ENCODE assay signal across 8 cellular contexts in genomic region chr2:202238234-202239197, GRCh38. TPM values are rescaled to one million over a fixed set of nuclear protein-coding genes. Genes with fewer than 3 reads are reported as not detected.
DNase-seq lines count a peak whose midpoint lies in the region; ATAC-seq and TF ChIP-seq lines count a peak whose summit lies in the region.

SUMO1 (minus strand) TSS chr2:202238597; CDS start chr2:202238451, 146 bp downstream.

- intact Hi-C loops in esophagus squamous epithelium (cut with DNase I), result no loop called here

- peak within 1 kb of the TSS; percentile 97 for H3K4me2 ChIP-seq in Karpas-422 (ENCODE audit: low read depth, low read length, poor library complexity, severe bottlenecking)

- H3K27ac ChIP-seq in Karpas-422 (ENCODE audit: low read length) (peak within 1 kb of the TSS; percentile 37; the same call in 1 of the 2 replicates), esophagus squamous epithelium (peak within 1 kb of the TSS; percentile 86 to 98 (median 96)), muscle layer of duodenum (ENCODE audit: low read length) (peak within 1 kb of the TSS; percentile 89)

- TF ChIP-seq POLR2A in esophagus squamous epithelium (IDR thresholded peaks at IDR 0.05), result peak in 2 of 4 donors; percentile 45 to 76

- H3K9me3 ChIP-seq in Karpas-422 (ENCODE audit: low read length), result no peaks in the 10 kb centered on the region
- H3K9me3 ChIP-seq in esophagus squamous epithelium, result no peaks in the 10 kb centered on the region
- no peaks in the 10 kb centered on the region for H3K9me3 ChIP-seq in muscle layer of duodenum (ENCODE audit: control insufficient read depth in 1 of 2, low read length in 2 of 2)

- peak within 1 kb of the TSS; percentile 94 for H3K9ac ChIP-seq in Karpas-422 (ENCODE audit: low read length)

- H3K27me3 ChIP-seq in Karpas-422 (ENCODE audit: low read length) (no peaks in the 10 kb centered on the region), esophagus squamous epithelium (no peaks in the 10 kb centered on the region), muscle layer of duodenum (ENCODE audit: low read depth, low read length) (no peaks in the 10 kb centered on the region)

- TF ChIP-seq CTCF in esophagus squamous epithelium (IDR thresholded peaks at IDR 0.05), result no peak

- DNase-seq in DMS79 treated with DMSO at 0.1 percent for 48 hours (lab: John Stamatoyannopoulos, UW), result peak; percentile 86
- peak; percentile 97 for DNase-seq in Karpas-422
- peak; percentile 89 for DNase-seq in RKO (ENCODE audit: low spot score)
- peak; percentile 87 for DNase-seq in activated T-helper 1 cell treated with Interleukin-2 at 50 U/mL for 16 hours (ENCODE audit: low read depth)
- peak; percentile 36 for DNase-seq in esophagus squamous epithelium (lab: John Stamatoyannopoulos, UW)
- peak; percentile 84 to 86 for DNase-seq in stimulated activated CD8-positive, alpha-beta memory T cell treated with anti-CD3 and anti-CD28 coated beads, Interleukin-7, amount 100 ng/mL, for 4 hours (ENCODE audit: low read depth in 2 of 2)

- WGBS in esophagus squamous epithelium, 2 donors, result 4 to 5% methylated on average over 17 to 25 of the region's 54 CpGs

- 0 out of 2 replicates have a peak, but pooled peaks cover 3% of the 10 kb centered on the region for H3K36me3 ChIP-seq in Karpas-422 (ENCODE audit: insufficient read depth, low read length)
- no peaks in the 10 kb centered on the region for H3K36me3 ChIP-seq in esophagus squamous epithelium
- H3K36me3 ChIP-seq in muscle layer of duodenum (ENCODE audit: control insufficient read depth in 1 of 2, insufficient read depth in 2 of 2, low read length in 2 of 2), result no peaks in the 10 kb centered on the region

- H4K20me1 ChIP-seq in Karpas-422 (ENCODE audit: insufficient read depth, low read depth, low read length), result peaks cover 19% of the 10 kb centered on the region

- H3K9me2 ChIP-seq in Karpas-422 (replicated peaks; ENCODE audit: insufficient read depth, low read length), result no peaks in the 10 kb centered on the region

- H3K4me3 ChIP-seq in Karpas-422 (ENCODE audit: low read length), result peak within 1 kb of the TSS; percentile 93
- H3K4me3 ChIP-seq in esophagus squamous epithelium, result peak within 1 kb of the TSS; percentile 78 to 98 (median 89)
- peak within 1 kb of the TSS; percentile 87 to 98 for H3K4me3 ChIP-seq in muscle layer of duodenum (ENCODE audit: low read depth in 1 of 2, low read length in 2 of 2)

- H3K4me1 ChIP-seq in Karpas-422 (ENCODE audit: low read length) (peaks cover 21% of the 10 kb centered on the region), esophagus squamous epithelium (peaks cover 0 to 35% (median 17%) of the 10 kb centered on the region in 3 donors), muscle layer of duodenum (ENCODE audit: control insufficient read depth in 1 of 2, insufficient read depth in 2 of 2, low read length in 2 of 2) (peaks cover 0 to 16% of the 10 kb centered on the region in 2 donors)

- ATAC-seq in GM21825 (IDR thresholded peaks at IDR 0.05; ENCODE audit: unreplicated experiment), result peak; percentile 97

- peaks cover 48% of the 10 kb centered on the region for H3K79me2 ChIP-seq in Karpas-422 (ENCODE audit: low read length)

- peak within 1 kb of the TSS; percentile 99 for H2AFZ ChIP-seq in Karpas-422 (ENCODE audit: low read length)

RNA-seq across cellular contexts. Expression of gene SUMO1, which starts in this region (rescaled TPM):
- 89.8 and 170 TPM in 2 replicates for total RNA-seq in Karpas-422 (2014; rRNA removed; shearing (Covaris generic); ENCODE audit: low replicate concordance)
- 10 to 100 TPM; 28.8 to 82.6 (median 54.0) TPM for total RNA-seq in esophagus squamous epithelium

Comparison
In these comparisons a context has a peak if more than half of its experiments do, and no peak if none do; other contexts are left out.
1. Peak in every context shown above with its lines: DNase-seq, ATAC-seq, H3K4me3 ChIP-seq and H3K27ac ChIP-seq.
2. DNase-seq: peak in every context shown above with its lines; median percentile 97 in Karpas-422; 89 in RKO; 87 in activated T-helper 1 cell treated with Interleukin-2 at 50 U/mL for 16 hours; 86 in DMS79 treated with DMSO at 0.1 percent for 48 hours; 85 in stimulated activated CD8-positive, alpha-beta memory T cell treated with anti-CD3 and anti-CD28 coated beads, Interleukin-7, amount 100 ng/mL, for 4 hours; 36 in esophagus squamous epithelium.
3. H3K27ac ChIP-seq: peak in every context shown above with its lines; median percentile 96 in esophagus squamous epithelium; 89 in muscle layer of duodenum; 37 in Karpas-422.